Comparison of ENCODE assay signal across 24 cellular contexts in genomic region chr16:83019963-83020362, GRCh38.
"Had no signal": no experiment of that assay in that cellular context is flagged by ENCODE, and none has a peak within 500 bp of the region (broad histone marks: within the 10 kb centered on the region; RNA-seq: fewer than 3 reads in every experiment).

No MANE protein-coding gene starts in this region.

- H3K4me1 ChIP-seq: esophagus squamous epithelium, left lung, lower lobe of right lung had no signal

- H3K4me3 ChIP-seq: coronary artery, dorsolateral prefrontal cortex, esophagus squamous epithelium, gastrocnemius medialis, heart right ventricle, left lung, lower lobe of right lung, mucosa of descending colon had no signal

- H3K36me3 ChIP-seq: esophagus squamous epithelium, gastrocnemius medialis, heart right ventricle, left lung, lower lobe of right lung had no signal

- H3K27me3 ChIP-seq: dorsolateral prefrontal cortex, esophagus squamous epithelium, gastrocnemius medialis, heart right ventricle, left lung had no signal

- ATAC-seq: esophagus mucosa, gastrocnemius medialis, heart right ventricle, left cardiac atrium, left lung, left ventricle myocardium superior, lower lobe of right lung, mucosa of descending colon had no signal

- H3K27ac ChIP-seq: coronary artery, dorsolateral prefrontal cortex, esophagus squamous epithelium, gastrocnemius medialis, heart right ventricle, left lung, lower lobe of right lung had no signal

- DNase-seq: dermis blood vessel endothelial cell; dorsolateral prefrontal cortex; effector CD4-positive, alpha-beta T cell; effector memory CD4-positive, alpha-beta T cell; esophagus squamous epithelium; foreskin fibroblast; foreskin melanocyte; gastrocnemius medialis; glutamatergic neuron; head of caudate nucleus; heart right ventricle; hippocampal formation; left cardiac atrium; left lung; left ventricle myocardium superior; lower lobe of right lung; mesenchymal stem cell; mucosa of descending colon; naive B cell had no signal

- FAIRE-seq: colon, endothelial cell of umbilical vein, islet of Langerhans had no signal

- H3K9me3 ChIP-seq: esophagus squamous epithelium, gastrocnemius medialis, heart right ventricle, left lung, lower lobe of right lung, mucosa of descending colon had no signal
